Comparison of ENCODE assay signal across 12 cellular contexts in the genomic region with DNA sequence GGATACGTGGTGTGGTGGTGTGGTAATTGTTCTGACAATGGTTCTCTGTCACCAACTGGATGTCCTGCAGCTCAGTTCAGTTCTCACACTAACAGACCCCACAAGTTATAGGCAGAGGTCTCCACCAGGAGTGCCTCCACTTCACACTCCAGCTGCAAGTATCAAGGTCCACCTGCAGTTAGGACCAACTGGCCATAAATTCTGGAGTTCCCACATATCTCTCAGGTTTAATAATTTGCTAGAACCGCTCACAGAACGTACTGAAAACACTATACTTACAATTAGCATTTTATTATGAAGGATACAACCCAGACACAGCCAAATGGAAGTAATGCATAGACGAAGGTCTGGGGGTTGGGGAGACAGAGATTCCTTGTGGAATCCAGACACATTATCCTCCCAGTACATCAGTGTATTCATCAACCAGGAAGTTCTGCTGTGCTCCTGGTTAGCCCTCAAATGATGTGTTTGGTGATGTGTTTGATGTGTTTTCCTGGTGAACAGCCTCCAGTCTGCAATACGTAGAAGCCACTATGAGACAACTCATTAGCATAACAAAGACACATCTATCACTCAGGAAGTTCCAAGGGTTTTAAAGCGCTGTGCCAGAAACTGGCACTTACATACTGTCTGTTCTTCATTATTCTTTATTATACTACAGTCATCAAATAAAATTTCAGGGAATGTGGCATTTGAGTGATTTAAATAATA. TPM values are rescaled to one million over a fixed set of nuclear protein-coding genes. Genes with fewer than 3 reads are reported as not detected.
A peak's percentile ranks its signal among the peaks of the same experiment; 100 is the strongest.
DNase-seq lines count a peak whose midpoint lies in the region; ATAC-seq and TF ChIP-seq lines count a peak whose summit lies in the region.
"Had no signal": no experiment of that assay in that cellular context is flagged by ENCODE, and none has a peak within 500 bp of the region (broad histone marks: within the 10 kb centered on the region; RNA-seq: fewer than 3 reads in every experiment).

No MANE protein-coding gene starts in this region.

- H3K4me3 Mint-ChIP-seq in HFFc6: no peak overlapping the region
- H3K4me3 Mint-ChIP-seq in T-helper 17 cell: no peak overlapping the region

- H3K9me3 ChIP-seq in T-helper 17 cell (ENCODE audit: control insufficient read depth, low read length, poor library complexity, severe bottlenecking) (peaks cover 2% of the 10 kb centered on the region), heart left ventricle (peaks cover 0 to 21% (median 5%) of the 10 kb centered on the region in 12 donors), right cardiac atrium (ENCODE audit: control insufficient read depth, low read length) (no peaks in the 10 kb centered on the region)

- TF ChIP-seq POLR2A in heart left ventricle (IDR thresholded peaks at IDR 0.05): no peak

- peaks cover 0 to 9% (median 0%) of the 10 kb centered on the region in 12 donors for H3K4me1 ChIP-seq in heart left ventricle
- H3K4me1 ChIP-seq in right cardiac atrium (ENCODE audit: control insufficient read depth, insufficient read depth, low read length): peaks cover 2% of the 10 kb centered on the region

- H3K36me3 Mint-ChIP-seq in HFFc6 (ENCODE audit: low read depth): peaks cover 22% of the 10 kb centered on the region
- no peaks in the 10 kb centered on the region for H3K36me3 Mint-ChIP-seq in T-helper 17 cell (ENCODE audit: low read depth)

- WGBS in heart left ventricle, 4 donors: 82 to 91% (median 88%) methylated on average over 6 of the region's 6 CpGs
- WGBS in right cardiac atrium: 86% methylated on average over 6 of the region's 6 CpGs

- TF ChIP-seq CTCF in HFFc6 (IDR thresholded peaks at IDR 0.05) (no peak), heart left ventricle (IDR thresholded peaks at IDR 0.05) (no peak)

- intact Hi-C loops in heart left ventricle (cut with DNase I): no loop called here
- intact Hi-C loops in right cardiac atrium (cut with DNase I): no loop called here

- H3K4me1 Mint-ChIP-seq in HFFc6 (ENCODE audit: low read depth): peaks cover 14% of the 10 kb centered on the region
- H3K4me1 Mint-ChIP-seq in T-helper 17 cell: peaks cover 6% of the 10 kb centered on the region

- DNase-seq in COLO668 (lab: John Stamatoyannopoulos, UW; ENCODE audit: unreplicated experiment): peak; percentile 25
- DNase-seq in HFFc6: peak; percentile 23
- DNase-seq in T-helper 17 cell: no peak
- peak; percentile 17 for DNase-seq in iPS DF 19.7 (ENCODE audit: low read depth, low spot score)
- no peak for DNase-seq in heart left ventricle
- DNase-seq in SKM-1 (lab: John Stamatoyannopoulos, UW; ENCODE audit: unreplicated experiment): no peak
- DNase-seq in right cardiac atrium: no peak
- DNase-seq: trophoblast cell had no signal

- H3K27ac Mint-ChIP-seq in HFFc6: no peak overlapping the region
- H3K27ac Mint-ChIP-seq in T-helper 17 cell: no peak overlapping the region

- no peaks in the 10 kb centered on the region for H3K27me3 ChIP-seq in heart left ventricle
- no peaks in the 10 kb centered on the region for H3K27me3 ChIP-seq in right cardiac atrium (ENCODE audit: control insufficient read depth, insufficient read depth)

- H3K36me3 ChIP-seq in heart left ventricle: no peaks in the 10 kb centered on the region

- H3K4me3 ChIP-seq in heart left ventricle (no peak overlapping the region), right cardiac atrium (ENCODE audit: low read length) (no peak overlapping the region)
- H3K4me3 ChIP-seq: lung had no signal

- H3K9me3 Mint-ChIP-seq in HFFc6: no peaks in the 10 kb centered on the region

- ATAC-seq in T-helper 17 cell (peak; percentile 54), GM21737 (IDR thresholded peaks at IDR 0.05; ENCODE audit: unreplicated experiment) (no peak), heart left ventricle (no peak), right cardiac atrium (no peak)

- no peaks in the 10 kb centered on the region for H3K27me3 Mint-ChIP-seq in HFFc6 (ENCODE audit: insufficient read depth)
- H3K27me3 Mint-ChIP-seq in T-helper 17 cell: no peaks in the 10 kb centered on the region

- H3K27ac ChIP-seq in heart left ventricle: no peak overlapping the region
- no peak overlapping the region for H3K27ac ChIP-seq in right cardiac atrium (ENCODE audit: low read length)

RNA-seq across cellular contexts. Expression of a gene that starts 25.4 kb away (rescaled TPM):
- under 1 TPM in 1 of 6 experiments, not detected in 5; 0.12 TPM for total RNA-seq in HFFc6 (2021; fragmentation: NEBNext Ultra II Directional; extraction: Animal tissue kit (Norgen Biotek cat#: 25700))
- total RNA-seq in T-helper 17 cell (under 1 TPM in 1 of 2 donors, not detected in 1; 0.52 TPM), heart left ventricle (10 to 100 TPM in 5 of 9 donors, 1 to 10 TPM in 4; 2.8 to 65.4 (median 11.9) TPM), right cardiac atrium (10 to 100 TPM; 27.7 to 45.0 (median 36.9) TPM)
- polyA plus RNA-seq in heart left ventricle (1 to 10 TPM; 2.1 to 3.5 TPM), right cardiac atrium (18.6 TPM)
- total RNA-seq: renal cortical epithelial cell, RPMI7951 had no signal

RNA-seq across cellular contexts. Expression of a gene that starts 45.3 kb away (rescaled TPM):
- total RNA-seq in HFFc6 (2021; fragmentation: NEBNext Ultra II Directional; extraction: Animal tissue kit (Norgen Biotek cat#: 25700)): not detected
- total RNA-seq in T-helper 17 cell (not detected), heart left ventricle (10 to 100 TPM in 1 of 9 donors, 1 to 10 TPM in 8; 2.3 to 10.2 (median 5.9) TPM), right cardiac atrium (10 to 100 TPM; 13.5 to 19.6 (median 15.7) TPM)
- polyA plus RNA-seq in heart left ventricle (1 to 10 TPM; 1.5 to 2.6 TPM), right cardiac atrium (11.7 TPM)
- total RNA-seq: renal cortical epithelial cell, RPMI7951 had no signal

RNA-seq across cellular contexts. Expression of a gene that starts 53.2 kb away (rescaled TPM):
- total RNA-seq in HFFc6 (2021; fragmentation: NEBNext Ultra II Directional; extraction: Animal tissue kit (Norgen Biotek cat#: 25700)): 1 to 10 TPM; 3.0 to 7.0 (median 6.0) TPM
- total RNA-seq in T-helper 17 cell: 1 to 10 TPM; 1.9 to 6.8 TPM
- 1 to 10 TPM; 1.2 to 5.8 (median 3.1) TPM for total RNA-seq in heart left ventricle
- 1 to 10 TPM; 1.1 to 1.6 TPM for polyA plus RNA-seq in heart left ventricle
- 1 to 10 TPM; 2.0 to 4.0 (median 3.0) TPM for total RNA-seq in right cardiac atrium
- 2.0 TPM for polyA plus RNA-seq in right cardiac atrium

RNA-seq across cellular contexts. Expression of a gene that starts 53.8 kb away (rescaled TPM):
- 10 to 100 TPM; 24.3 to 33.5 (median 27.7) TPM for total RNA-seq in HFFc6 (2021; fragmentation: NEBNext Ultra II Directional; extraction: Animal tissue kit (Norgen Biotek cat#: 25700))
- 10 to 100 TPM; 61.0 to 61.1 TPM for total RNA-seq in T-helper 17 cell
- 10 to 100 TPM in 8 of 9 donors, 1 to 10 TPM in 1; 8.1 to 25.6 (median 18.1) TPM for total RNA-seq in heart left ventricle
- polyA plus RNA-seq in heart left ventricle: 10 to 100 TPM; 11.7 to 13.5 TPM
- total RNA-seq in right cardiac atrium: 10 to 100 TPM; 15.7 to 19.0 (median 16.3) TPM
- polyA plus RNA-seq in right cardiac atrium: 10.9 TPM

Comparison
In these comparisons a context has a peak if more than half of its experiments do, and no peak if none do; other contexts are left out.
1. DNase-seq: peak in COLO668 (single experiment), HFFc6 (single experiment) and iPS DF 19.7 (single experiment); none in T-helper 17 cell (0 of 3), heart left ventricle (0 of 5), SKM-1 (single experiment) and right cardiac atrium (0 of 3).